10 cellular contexts compared by ENCODE assay signal in genomic region chr1:116485976-116486375, GRCh38.
DNase-seq lines count a peak whose midpoint lies in the region; ATAC-seq and TF ChIP-seq lines count a peak whose summit lies in the region.
"Had no signal": no experiment of that assay in that cellular context is flagged by ENCODE, and none has a peak within 500 bp of the region (broad histone marks: within the 10 kb centered on the region; RNA-seq: fewer than 3 reads in every experiment).

No MANE protein-coding gene starts in this region.

- peaks cover 9% of the 10 kb centered on the region for H3K4me1 ChIP-seq in IMR-90 (ENCODE audit: control insufficient read depth, insufficient read depth, low read length)
- H3K4me1 ChIP-seq in body of pancreas, result peaks cover 50% of the 10 kb centered on the region
- peaks cover 11% of the 10 kb centered on the region for H3K4me1 ChIP-seq in lower lobe of right lung
- H3K4me1 ChIP-seq in BE2C, result peaks cover 41% of the 10 kb centered on the region

- H4K20me1 ChIP-seq in IMR-90 (ENCODE audit: insufficient read depth, low read length), result no peaks in the 10 kb centered on the region

- no peak overlapping the region for H2AK9ac ChIP-seq in IMR-90 (replicated peaks; ENCODE audit: low read depth, low read length, poor library complexity)

- no peak overlapping the region for H4K91ac ChIP-seq in IMR-90 (ENCODE audit: insufficient read depth, low read depth, low read length)

- POLR2A ChIA-PET in IMR-90 (lab: Charles Lee; ENCODE audit: unreplicated experiment), result no interaction called here

- H2BK20ac ChIP-seq in IMR-90 (ENCODE audit: low read depth, low read length), result peak overlapping the region; percentile 36; the same call in 1 of the 2 replicates

- no peak overlapping the region for H2BK120ac ChIP-seq in IMR-90 (ENCODE audit: low read depth, low read length)

- H3K79me1 ChIP-seq in IMR-90 (ENCODE audit: low read depth in 1 of 2, low read length in 2 of 2), result no peaks in the 10 kb centered on the region

- H3K27ac ChIP-seq in IMR-90 (ENCODE audit: insufficient read depth, low read length) (no peak overlapping the region), body of pancreas (peak overlapping the region in 3 of 4 donors; percentile 54 to 75 (median 58)), lower lobe of right lung (no peak overlapping the region)
- H3K27ac ChIP-seq: KMS-11 had no signal

- H3K9me3 ChIP-seq in IMR-90 (ENCODE audit: control insufficient read depth, insufficient read depth, low read length) (no peaks in the 10 kb centered on the region), body of pancreas (no peaks in the 10 kb centered on the region), lower lobe of right lung (no peaks in the 10 kb centered on the region), BE2C (no peaks in the 10 kb centered on the region)
- H3K9me3 ChIP-seq: MG63 had no signal

- no peak overlapping the region for H3K23ac ChIP-seq in IMR-90 (ENCODE audit: low read depth, low read length)

- ATAC-seq in IMR-90 (ENCODE audit: low read depth) (peak; percentile 3; the same call in 1 of the 2 replicates), body of pancreas (no peak), lower lobe of right lung (no peak)

- TF ChIP-seq RAD21 in IMR-90 (IDR thresholded peaks at IDR 0.05; ENCODE audit: low read length), result no peak

- H3K9me1 ChIP-seq in IMR-90 (ENCODE audit: insufficient read depth, low read length), result no peaks in the 10 kb centered on the region; the same call in 1 of the 2 replicates

- H4K5ac ChIP-seq in IMR-90 (ENCODE audit: low read depth, low read length), result no peak overlapping the region; the same call in 1 of the 2 replicates

- in situ Hi-C loops in IMR-90 (cut with MboI; ENCODE audit: low sequenced_read_pairs), result no loop called here

- no peaks in the 10 kb centered on the region for H3K27me3 ChIP-seq in IMR-90 (ENCODE audit: control insufficient read depth, insufficient read depth, low read length)
- H3K27me3 ChIP-seq in body of pancreas, result no peaks in the 10 kb centered on the region
- no peaks in the 10 kb centered on the region for H3K27me3 ChIP-seq in lower lobe of right lung (ENCODE audit: low read depth)
- no peaks in the 10 kb centered on the region for H3K27me3 ChIP-seq in BE2C
- H3K27me3 ChIP-seq: MG63 had no signal

- intact Hi-C loops in IMR-90 (cut with micrococcal nuclease), result loop anchor here (1.0 to 5.0 kb wide), 5 partner anchors 69 to 347 kb away; no protein-coding TSS in a partner anchor
- intact Hi-C loops in body of pancreas (cut with DNase I), result loop anchor here (10.0 kb wide), 1 partner anchor 121 kb away; no protein-coding TSS in a partner anchor
- intact Hi-C loops in lower lobe of right lung (cut with DNase I), result loop anchor here (10.0 kb wide), 1 partner anchor 341 kb away; no protein-coding TSS in a partner anchor

- no peak overlapping the region for H3K18ac ChIP-seq in IMR-90 (ENCODE audit: low read depth, low read length)

- no peak overlapping the region for H3K9ac ChIP-seq in IMR-90 (ENCODE audit: low read depth, low read length)
- H3K9ac ChIP-seq: KMS-11 had no signal

- no peak overlapping the region for H3K56ac ChIP-seq in IMR-90 (ENCODE audit: extremely low read depth, insufficient read depth, low read length)

- dilution Hi-C loops in IMR-90 (cut with HindIII; ENCODE audit: low sequenced_read_pairs, unreplicated experiment), result no loop called here

- no peak overlapping the region for H3K14ac ChIP-seq in IMR-90 (replicated peaks; ENCODE audit: low read depth, low read length)

- H3K4me2 ChIP-seq in IMR-90 (ENCODE audit: low read depth, low read length), result no peak overlapping the region
- H3K4me2 ChIP-seq: KMS-11 had no signal

- no peak overlapping the region for H2AK5ac ChIP-seq in IMR-90 (ENCODE audit: low read depth, low read length)

- H3K4me3 ChIP-seq in AG09309 (ENCODE audit: control insufficient read depth, low read depth, low read length) (no peak overlapping the region), IMR-90 (ENCODE audit: insufficient read depth, low read depth, low read length) (no peak overlapping the region), body of pancreas (no peak overlapping the region), lower lobe of right lung (no peak overlapping the region), BE2C (ENCODE audit: low read depth, low read length) (no peak overlapping the region)
- H3K4me3 ChIP-seq: MG63 had no signal

- CTCF ChIA-PET in IMR-90 (lab: Yijun Ruan, JAX), result interaction anchor here (0.7 to 3.9 kb wide), 18 partner anchors 11 to 592 kb away, joined by 3 to 41 read pairs (median 5); no protein-coding TSS in a partner anchor

- H4K8ac ChIP-seq in IMR-90 (ENCODE audit: low read depth in 2 of 2, low read length in 2 of 2), result no peak overlapping the region

- no peaks in the 10 kb centered on the region for H3K36me3 ChIP-seq in IMR-90 (ENCODE audit: control insufficient read depth, insufficient read depth, low read length)
- H3K36me3 ChIP-seq in body of pancreas (replicated peaks in 1 of 2; ENCODE audit: insufficient read depth in 1 of 2, low read depth in 2 of 2), result no peaks in the 10 kb centered on the region
- H3K36me3 ChIP-seq in lower lobe of right lung, result no peaks in the 10 kb centered on the region
- H3K36me3 ChIP-seq in BE2C, result no peaks in the 10 kb centered on the region
- H3K36me3 ChIP-seq: MG63 had no signal

- TF ChIP-seq CTCF in AG09309 (IDR thresholded peaks at IDR 0.05; ENCODE audit: control insufficient read depth, insufficient read depth, low read depth, low read length, missing control alignments), result no peak
- TF ChIP-seq CTCF in IMR-90 (conservative IDR thresholded peaks at IDR 0.05; ENCODE audit: low read depth, low read length), result no peak
- TF ChIP-seq CTCF in body of pancreas (IDR thresholded peaks at IDR 0.05), result no peak
- no peak for TF ChIP-seq CTCF in lower lobe of right lung (IDR thresholded peaks at IDR 0.05)
- TF ChIP-seq CTCF in BE2C (IDR thresholded peaks at IDR 0.05; ENCODE audit: low read depth, low read length), result no peak

- BruUV-seq in IMR-90 (replicated peaks; lab: Mats Ljungman, UMichigan), result no TSS peak

- no peak overlapping the region; the same call in 2 of the 3 replicates for H2BK15ac ChIP-seq in IMR-90 (ENCODE audit: low read depth, low read length)

- DNase-seq in AG09309 (ENCODE audit: low read depth) (peak; percentile 35), IMR-90 (peak; percentile 37), body of pancreas (no peak), fibroblast of the conjunctiva (ENCODE audit: low read depth) (peak; percentile 59), lower lobe of right lung (no peak), BE2C (no peak), AML-193 (lab: John Stamatoyannopoulos, UW) (no peak)
- DNase-seq in stimulated activated CD4-positive, alpha-beta T cell treated with anti-CD3 and anti-CD28 coated beads, Interleukin-2, amount 100 ng/mL, for 48 hours, result no peak

- no CpG with 5 or more reads among the region's 2 CpGs for WGBS in IMR-90 (ENCODE audit: extremely low coverage in 2 of 2, insufficient read length in 1 of 2), 2 experiments
- 61 to 79% methylated on average over 2 of the region's 2 CpGs for WGBS in body of pancreas, 2 donors

- TF ChIP-seq POLR2A in IMR-90 (IDR thresholded peaks at IDR 0.05; ENCODE audit: low read depth, low read length), result no peak
- no peak for TF ChIP-seq POLR2A in body of pancreas (IDR thresholded peaks at IDR 0.05)

- H3K4ac ChIP-seq in IMR-90 (ENCODE audit: low read depth, low read length), result no peak overlapping the region

- H2BK5ac ChIP-seq in IMR-90 (ENCODE audit: low read depth, low read length, poor library complexity, severe bottlenecking), result no peak overlapping the region

- no peak overlapping the region for H2AFZ ChIP-seq in IMR-90 (replicated peaks; ENCODE audit: low read length, poor library complexity)

TF ChIP-seq in IMR-90, 13 proteins besides CTCF, POLR2A, EP300 and RAD21:
- TF ChIP-seq CEBPB (IDR thresholded peaks at IDR 0.05; ENCODE audit: low read depth, low read length), result peak; percentile 38; the same call in 1 of the 2 replicates
- TF ChIP-seq MXI1 (IDR thresholded peaks at IDR 0.05; ENCODE audit: borderline replicate concordance, low read depth, low read length), result no peak

Comparison
In these comparisons a context has a peak if more than half of its experiments do, and no peak if none do; other contexts are left out.
1. DNase-seq: peak in AG09309 (single experiment), IMR-90 (single experiment) and fibroblast of the conjunctiva (single experiment); none in body of pancreas (0 of 4), stimulated activated CD4-positive, alpha-beta T cell treated with anti-CD3 and anti-CD28 coated beads, Interleukin-2, amount 100 ng/mL, for 48 hours (0 of 2), lower lobe of right lung (single experiment), BE2C (single experiment) and AML-193 (0 of 2).
2. H3K27ac ChIP-seq: peak in body of pancreas (3 of 4); none in IMR-90 (single experiment) and lower lobe of right lung (single experiment).